16 cellular contexts compared by ENCODE assay signal in the genomic region with DNA sequence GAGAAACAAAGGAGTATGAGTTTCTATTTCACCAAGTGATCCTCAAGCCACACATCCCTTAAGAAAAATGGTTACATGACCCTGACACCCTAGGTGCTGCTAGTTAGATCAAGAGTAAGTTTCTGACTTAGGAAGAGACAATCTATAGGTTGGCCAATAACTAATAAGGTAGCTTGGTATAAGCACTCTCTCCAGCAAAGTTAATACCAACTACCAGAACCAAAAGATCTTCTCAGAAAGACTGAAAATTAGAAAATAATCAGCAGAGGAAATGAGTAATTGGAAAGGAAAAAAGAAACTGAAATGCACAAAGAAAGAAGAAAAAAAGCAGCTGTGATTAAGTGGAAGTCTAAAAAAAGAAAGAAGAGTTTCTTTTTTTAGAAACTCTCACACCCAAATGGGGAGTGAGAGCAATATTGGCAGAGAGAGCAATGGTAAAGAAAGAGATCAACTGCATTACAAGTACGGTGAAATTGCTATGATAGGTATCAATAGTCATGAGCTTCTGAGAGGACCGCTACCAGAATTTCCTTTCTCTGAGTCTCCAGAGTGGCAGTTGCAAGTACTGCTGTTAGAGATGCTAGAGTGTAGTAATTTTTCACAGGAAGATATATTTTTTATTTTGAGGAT.
DNase-seq lines count a peak whose midpoint lies in the region; ATAC-seq, FAIRE-seq and TF ChIP-seq lines count a peak whose summit lies in the region.
"Had no signal": no experiment of that assay in that cellular context is flagged by ENCODE, and none has a peak within 500 bp of the region (broad histone marks: within the 10 kb centered on the region; RNA-seq: fewer than 3 reads in every experiment).

No MANE protein-coding gene starts in this region.

- no peaks in the 10 kb centered on the region for H3K27me3 ChIP-seq in ovary

- DNase-seq in GM19239 (ENCODE audit: insufficient read length, low spot score) (no peak), ovary (no peak), NK-92 (lab: John Stamatoyannopoulos, UW; ENCODE audit: unreplicated experiment) (no peak), head of caudate nucleus (no peak), GDM1 (lab: John Stamatoyannopoulos, UW) (no peak)
- DNase-seq: activated T-cell treated with anti-CD3 and anti-CD28 coated beads, Interleukin-2, amount 50 U/mL, for 4 hours; foreskin fibroblast; immature natural killer cell; NCI-H2081 treated with DMSO at 0.1 percent for 48 hours; occipital lobe; small intestine had no signal

- H3K36me3 ChIP-seq in ovary: no peaks in the 10 kb centered on the region

- H3K9me3 ChIP-seq in ovary: no peaks in the 10 kb centered on the region

- TF ChIP-seq CTCF in ovary (IDR thresholded peaks at IDR 0.05): no peak

- ATAC-seq in GM18498 (IDR thresholded peaks at IDR 0.05; ENCODE audit: unreplicated experiment): peak; percentile 65
- ATAC-seq in HG02571 (IDR thresholded peaks at IDR 0.05; ENCODE audit: unreplicated experiment): peak; percentile 42
- ATAC-seq in HG03565 (IDR thresholded peaks at IDR 0.05; ENCODE audit: unreplicated experiment): peak; percentile 40
- ATAC-seq: HCT116 had no signal

- TF ChIP-seq EP300 in ovary (IDR thresholded peaks at IDR 0.05): no peak

- H3K27ac ChIP-seq in ovary: no peak overlapping the region

- no peak for TF ChIP-seq POLR2A in ovary (IDR thresholded peaks at IDR 0.05)

- FAIRE-seq in GM19239 (lab: Jason Lieb, UNC): peak; percentile 51
- FAIRE-seq: GM12892, small intestine had no signal

- 66 to 71% (median 69%) methylated on average over 2 of the region's 2 CpGs for WGBS in ovary, 3 donors

- H3K4me1 ChIP-seq in ovary (ENCODE audit: insufficient read depth): no peaks in the 10 kb centered on the region

- H3K4me3 ChIP-seq in ovary: no peak overlapping the region

- intact Hi-C loops in ovary (cut with DNase I) (no loop called here), head of caudate nucleus (cut with DNase I) (no loop called here)
